12 cellular contexts compared by ENCODE assay signal in the genomic region with DNA sequence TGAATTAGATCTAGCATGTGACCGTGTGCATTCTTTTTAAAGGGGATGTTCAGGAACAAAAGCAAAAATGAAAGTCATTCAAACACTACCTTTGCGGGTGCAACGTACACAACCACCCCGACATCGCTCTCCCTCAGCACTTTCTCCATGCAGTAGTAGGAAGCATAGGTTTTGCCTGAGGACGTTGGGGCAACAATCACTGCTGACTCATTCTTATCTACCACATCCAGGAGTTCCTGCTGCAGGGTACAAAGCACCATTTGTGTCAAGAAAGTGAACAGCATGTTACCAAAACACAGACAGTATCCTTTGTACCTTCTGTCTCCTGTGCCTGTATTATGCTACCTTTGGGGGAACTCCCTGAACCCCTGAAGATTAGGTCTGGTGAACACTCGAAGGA. TPM values are rescaled to one million over a fixed set of nuclear protein-coding genes. Genes with fewer than 3 reads are reported as not detected.
DNase-seq lines count a peak whose midpoint lies in the region; ATAC-seq, FAIRE-seq and TF ChIP-seq lines count a peak whose summit lies in the region.
"Had no signal": no experiment of that assay in that cellular context is flagged by ENCODE, and none has a peak within 500 bp of the region (broad histone marks: within the 10 kb centered on the region; RNA-seq: fewer than 3 reads in every experiment).

No MANE protein-coding gene starts in this region.

- CTCF ChIA-PET in PC-9 (lab: Charles Lee) = no interaction called here

- WGBS in small intestine, 3 donors = 6 to 46% (median 39%) methylated on average over 7 of the region's 7 CpGs

- H3K27ac ChIP-seq in PC-9 = no peak overlapping the region
- peak overlapping the region in 1 of 2 donors; percentile 37 for H3K27ac ChIP-seq in small intestine (ENCODE audit: low read depth in 1 of 2, low read length in 1 of 2)
- H3K27ac ChIP-seq: cardiac muscle cell had no signal

- FAIRE-seq in small intestine (lab: Jason Lieb, UNC) = no peak
- FAIRE-seq: islet of Langerhans had no signal

- H3K27me3 ChIP-seq in PC-9 (ENCODE audit: insufficient read depth, low read depth) (no peaks in the 10 kb centered on the region), small intestine (ENCODE audit: control insufficient read depth in 2 of 2, insufficient read depth in 2 of 2, low read length in 2 of 2) (no peaks in the 10 kb centered on the region)
- H3K27me3 ChIP-seq: cardiac muscle cell had no signal

- no peaks in the 10 kb centered on the region for H4K20me1 ChIP-seq in PC-9 (ENCODE audit: insufficient read depth)

- H2AFZ ChIP-seq in PC-9 = no peak overlapping the region

- peaks cover 83% of the 10 kb centered on the region for H3K36me3 Mint-ChIP-seq in activated T-cell treated with anti-CD3 and anti-CD28 coated beads, Interleukin-2, amount 50 U/mL, for 24 hours (ENCODE audit: low read depth)

- H3K4me1 Mint-ChIP-seq in activated T-cell treated with anti-CD3 and anti-CD28 coated beads, Interleukin-2, amount 50 U/mL, for 24 hours (ENCODE audit: low read depth) = peaks cover 12% of the 10 kb centered on the region

- no peaks in the 10 kb centered on the region for H3K27me3 Mint-ChIP-seq in activated T-cell treated with anti-CD3 and anti-CD28 coated beads, Interleukin-2, amount 50 U/mL, for 24 hours

- no peaks in the 10 kb centered on the region for H3K9me2 ChIP-seq in PC-9 (ENCODE audit: insufficient read depth)

- H3K27ac Mint-ChIP-seq in activated T-cell treated with anti-CD3 and anti-CD28 coated beads, Interleukin-2, amount 50 U/mL, for 24 hours = peak overlapping the region; percentile 76

- POLR2A ChIA-PET in PC-9 (lab: Charles Lee; ENCODE audit: unreplicated experiment) = no interaction called here

- no TSS peak for BruUV-seq in PC-9 (replicated peaks; lab: Mats Ljungman, UMichigan)

- H3K79me2 ChIP-seq in PC-9 (ENCODE audit: low read depth) = no peaks in the 10 kb centered on the region

- 0 out of 2 replicates have a peak, but pooled peaks cover 3% of the 10 kb centered on the region for H3F3A ChIP-seq in PC-9 (ENCODE audit: insufficient read depth, low read depth)

- no peak for TF ChIP-seq CTCF in PC-9 (conservative IDR thresholded peaks at IDR 0.05)
- no peak for TF ChIP-seq CTCF in epithelial cell of esophagus (IDR thresholded peaks at IDR 0.05; ENCODE audit: insufficient read depth, low read depth, low read length, missing control alignments)

- intact Hi-C loops in PC-9 (cut with micrococcal nuclease; ENCODE audit: unreplicated experiment) = loop anchor here (5.0 kb wide), 1 partner anchor 61 kb away; the partner anchor contains the start of gene DDX60L

- peak overlapping the region; percentile 25 for H3K4me3 Mint-ChIP-seq in activated T-cell treated with anti-CD3 and anti-CD28 coated beads, Interleukin-2, amount 50 U/mL, for 24 hours

- DNase-seq in activated T-cell treated with anti-CD3 and anti-CD28 coated beads, Interleukin-2, amount 50 U/mL, for 24 hours = no peak
- no peak for DNase-seq in activated T-cell treated with anti-CD3 and anti-CD28 coated beads, Interleukin-2, amount 50 U/mL, for 1 hour
- DNase-seq in PC-9 (peak; percentile 44 to 52), epithelial cell of esophagus (ENCODE audit: low read depth) (peak; percentile 85), small intestine (peak; percentile 91), NK-92 (lab: John Stamatoyannopoulos, UW; ENCODE audit: unreplicated experiment) (no peak), NCI-H2081 (lab: John Stamatoyannopoulos, UW) (no peak)
- DNase-seq: NCI-H187 had no signal

- ATAC-seq in HG03378 (IDR thresholded peaks at IDR 0.05; ENCODE audit: unreplicated experiment) = no peak

- no peak overlapping the region for H3K4me2 ChIP-seq in PC-9
- H3K4me2 ChIP-seq: smooth muscle cell had no signal

- H3K36me3 ChIP-seq in PC-9 (ENCODE audit: low read depth) = no peaks in the 10 kb centered on the region
- peaks cover 0 to 7% of the 10 kb centered on the region in 2 donors for H3K36me3 ChIP-seq in small intestine (ENCODE audit: control insufficient read depth in 2 of 2, insufficient read depth in 2 of 2, low read length in 2 of 2)
- H3K36me3 ChIP-seq: cardiac muscle cell had no signal

- H3K4me3 ChIP-seq in PC-9 (no peak overlapping the region), epithelial cell of esophagus (ENCODE audit: low read length) (no peak overlapping the region), small intestine (ENCODE audit: low read depth in 1 of 2, low read length in 2 of 2) (no peak overlapping the region)
- H3K4me3 ChIP-seq: cardiac muscle cell, smooth muscle cell had no signal

- H3K9me3 ChIP-seq in PC-9 (ENCODE audit: insufficient read depth, low read depth) = peaks cover 3% of the 10 kb centered on the region; the same call in 1 of the 2 replicates
- no peaks in the 10 kb centered on the region for H3K9me3 ChIP-seq in small intestine (ENCODE audit: control insufficient read depth, low read depth)

- H3K9me3 Mint-ChIP-seq in activated T-cell treated with anti-CD3 and anti-CD28 coated beads, Interleukin-2, amount 50 U/mL, for 24 hours = no peaks in the 10 kb centered on the region

- H3K4me1 ChIP-seq in PC-9 (replicated peaks; ENCODE audit: insufficient read depth) = peaks cover 14% of the 10 kb centered on the region
- no peaks in the 10 kb centered on the region for H3K4me1 ChIP-seq in small intestine (ENCODE audit: control insufficient read depth in 2 of 2, insufficient read depth in 1 of 2, low read depth in 1 of 2, low read length in 1 of 2)

RNA-seq across cellular contexts. Expression of gene DDX60L, which starts 58.6 kb away (rescaled TPM):
- total RNA-seq in PC-9 (2021) = 68.1 and 71.7 TPM in 2 replicates
- polyA plus RNA-seq in small intestine = 10 to 100 TPM in 2 of 3 donors, 1 to 10 TPM in 1; 8.3 to 33.3 (median 16.8) TPM

Comparison
In these comparisons a context has a peak if more than half of its experiments do, and no peak if none do; other contexts are left out.
1. DNase-seq: peak in PC-9 (2 of 2), epithelial cell of esophagus (single experiment) and small intestine (single experiment); none in activated T-cell treated with anti-CD3 and anti-CD28 coated beads, Interleukin-2, amount 50 U/mL, for 24 hours (single experiment), activated T-cell treated with anti-CD3 and anti-CD28 coated beads, Interleukin-2, amount 50 U/mL, for 1 hour (single experiment), NK-92 (single experiment) and NCI-H2081 (0 of 2).